ENCODE assay signal across 1 cellular context in genomic region chr2:218317232-218317630, GRCh38.
TF ChIP-seq lines count a peak whose summit lies in the region.

No MANE protein-coding gene starts in this region.

TF ChIP-seq in K562, 482 proteins besides CTCF, POLR2A, EP300 and RAD21:
- TF ChIP-seq PRDM10 (IDR thresholded peaks at IDR 0.05; ENCODE audit: partially characterized antibody), result no peak
- TF ChIP-seq NELFE (IDR thresholded peaks at IDR 0.05; ENCODE audit: insufficient read depth, insufficient read length), result no peak
- TF ChIP-seq RBM25 (IDR thresholded peaks at IDR 0.05; ENCODE audit: low read depth, low read length, severe bottlenecking), result no peak
- TF ChIP-seq MBD2 (IDR thresholded peaks at IDR 0.05; ENCODE audit: borderline replicate concordance, low read depth), result no peak
- no peak for TF ChIP-seq MYBL2 (IDR thresholded peaks at IDR 0.05; ENCODE audit: low read depth)
- TF ChIP-seq MYBL2 (CRISPR knock-in tag; IDR thresholded peaks at IDR 0.05; ENCODE audit: borderline replicate concordance), result no peak
- no peak for TF ChIP-seq PCBP2 (IDR thresholded peaks at IDR 0.05; ENCODE audit: low read depth, low read length, poor library complexity, severe bottlenecking)
- TF ChIP-seq NBN (IDR thresholded peaks at IDR 0.05; ENCODE audit: low read depth), result no peak
- TF ChIP-seq FOXM1 (IDR thresholded peaks at IDR 0.05; ENCODE audit: low read depth), result no peak
- TF ChIP-seq FOXM1 (CRISPR knock-in tag; IDR thresholded peaks at IDR 0.05; ENCODE audit: low read depth), result no peak
- no peak for TF ChIP-seq SMAD3 (CRISPR knock-in tag; conservative IDR thresholded peaks at IDR 0.05)
- TF ChIP-seq IRF1 (CRISPR knock-in tag; IDR thresholded peaks at IDR 0.05; ENCODE audit: borderline replicate concordance), result no peak
- no peak for TF ChIP-seq RBM15 (IDR thresholded peaks at IDR 0.05; ENCODE audit: insufficient read depth, low read length)
- no peak for TF ChIP-seq VEZF1 (CRISPR knock-in tag; IDR thresholded peaks at IDR 0.05)
- no peak for TF ChIP-seq SMARCB1 (IDR thresholded peaks at IDR 0.05; ENCODE audit: insufficient read length, low read depth)
